In genomic region chr17:4147751-4148310, GRCh38 we compare ENCODE assay signal across 33 cellular contexts. TPM values are rescaled to one million over a fixed set of nuclear protein-coding genes. Genes with fewer than 3 reads are reported as not detected.
DNase-seq lines count a peak whose midpoint lies in the region; ATAC-seq, FAIRE-seq and TF ChIP-seq lines count a peak whose summit lies in the region.
"Had no signal": no experiment of that assay in that cellular context is flagged by ENCODE, and none has a peak within 500 bp of the region (broad histone marks: within the 10 kb centered on the region; RNA-seq: fewer than 3 reads in every experiment).

No MANE protein-coding gene starts in this region.

- no peak overlapping the region for H2BK5ac ChIP-seq in H9 (ENCODE audit: insufficient read length, low read length)

- no peaks in the 10 kb centered on the region for H3K9me3 ChIP-seq in H9 (ENCODE audit: control insufficient read depth, low read depth, low read length)
- no peaks in the 10 kb centered on the region for H3K9me3 ChIP-seq in astrocyte (ENCODE audit: insufficient read depth, low read depth, low read length)
- H3K9me3 ChIP-seq in ascending aorta = no peaks in the 10 kb centered on the region
- H3K9me3 ChIP-seq: BE2C, pancreas, right atrium auricular region, tibial nerve had no signal

- no peak overlapping the region for H3K4me3 ChIP-seq in astrocyte (ENCODE audit: insufficient read depth, low read depth, low read length)
- H3K4me3 ChIP-seq in fibroblast of pulmonary artery (replicated peaks; ENCODE audit: low read depth, low read length) = no peak overlapping the region
- H3K4me3 ChIP-seq in ascending aorta = no peak overlapping the region
- no peak overlapping the region for H3K4me3 ChIP-seq in foreskin fibroblast (ENCODE audit: low read depth in 1 of 2, low read length in 2 of 2)
- H3K4me3 ChIP-seq: pancreas, right atrium auricular region, SK-N-MC, tibial nerve had no signal

- H2AFZ ChIP-seq in H9 (ENCODE audit: low read length) (no peak overlapping the region), astrocyte (ENCODE audit: low read depth, low read length) (no peak overlapping the region)

- no peak overlapping the region for H3K27ac ChIP-seq in H9 (ENCODE audit: insufficient read length, low read depth, low read length)
- no peak overlapping the region for H3K27ac ChIP-seq in astrocyte (ENCODE audit: low read depth, low read length)
- no peak overlapping the region for H3K27ac ChIP-seq in ascending aorta
- H3K27ac ChIP-seq: epithelial cell of prostate, foreskin keratinocyte, pancreas, right atrium auricular region, SK-N-MC, tibial nerve had no signal

- H3K4me1 Mint-ChIP-seq in H9 (peaks cover 6% of the 10 kb centered on the region in 2 experiments; a peak in 3 of 4 replicates), astrocyte (ENCODE audit: low read depth, unreplicated experiment) (peaks cover 8% of the 10 kb centered on the region)
- peaks cover 7% of the 10 kb centered on the region for H3K4me1 Mint-ChIP-seq in activated CD4-positive, alpha-beta T cell treated with anti-CD3 and anti-CD28 coated beads for 36 hours

- no peak overlapping the region for H3K18ac ChIP-seq in H9 (ENCODE audit: insufficient read length, low read depth, low read length)

- no peak for FAIRE-seq in astrocyte (lab: Jason Lieb, UNC)
- FAIRE-seq: GM19239, HTR-8/SVneo, pancreas had no signal

- H3K9ac ChIP-seq in H9 (ENCODE audit: extremely low read depth, insufficient read length, low read length) = no peak overlapping the region
- no peak overlapping the region for H3K9ac ChIP-seq in astrocyte (ENCODE audit: low read length)

- DNase-seq in H9 (no peak), astrocyte (ENCODE audit: low read depth) (no peak), fibroblast of pulmonary artery (ENCODE audit: low read depth) (peak; percentile 36), pons (ENCODE audit: low spot score) (peak; percentile 56), ascending aorta (ENCODE audit: low spot score in 2 of 2) (no peak), foreskin fibroblast (no peak)
- no peak for DNase-seq in activated CD4-positive, alpha-beta T cell treated with anti-CD3 and anti-CD28 coated beads for 36 hours
- DNase-seq: activated B cell treated with CpG ODN at 0.5 μM for 24 hours; activated CD4-positive, alpha-beta T cell treated with anti-CD3 and anti-CD28 coated beads, Interleukin-2, amount 50 U/mL, for 4 hours; activated naive CD4-positive, alpha-beta T cell treated with anti-CD3 and anti-CD28 coated beads, Interleukin-2, amount 10 ng/mL, durations not matched to agents 7 days and 5 days; BE2C; CD8-positive, alpha-beta T cell; effector CD4-positive, alpha-beta T cell; foreskin keratinocyte; H7; KG1; NCI-H2029 treated with DMSO at 0.1 percent for 48 hours; NCI-H524 treated with DMSO at 0.1 percent for 48 hours; pancreas; PC-3; stimulated activated CD4-positive, alpha-beta T cell treated with anti-CD3 and anti-CD28 coated beads, Interleukin-1b, Interleukin-23, amount 100 ng/mL, for 48 hours; stimulated activated naive CD8-positive, alpha-beta T cell treated with anti-CD3 and anti-CD28 coated beads, Interleukin-15, Interleukin-2, amounts not matched to agents 100 U/mL and 50 U/mL, for 24 hours; T-helper 1 cell had no signal

- TF ChIP-seq CTCF in H9 (conservative IDR thresholded peaks at IDR 0.05) (no peak), astrocyte (IDR thresholded peaks at IDR 0.05; ENCODE audit: insufficient read depth, low read depth, low read length) (no peak), fibroblast of pulmonary artery (IDR thresholded peaks at IDR 0.05; ENCODE audit: low read length, missing control alignments) (no peak), ascending aorta (IDR thresholded peaks at IDR 0.05) (no peak), foreskin fibroblast (IDR thresholded peaks at IDR 0.05; ENCODE audit: low read depth, low read length) (no peak)

- H3K23me2 ChIP-seq in H9 (ENCODE audit: insufficient read length, low read depth, low read length, poor library complexity, severe bottlenecking) = no peaks in the 10 kb centered on the region

- no peaks in the 10 kb centered on the region; a peak in 2 of 7 replicates for H3K36me3 Mint-ChIP-seq in H9 (ENCODE audit: insufficient read depth in 1 of 3, low read depth in 3 of 3)
- peaks cover 7% of the 10 kb centered on the region for H3K36me3 Mint-ChIP-seq in astrocyte (ENCODE audit: low read depth, unreplicated experiment)
- peaks cover 2% of the 10 kb centered on the region for H3K36me3 Mint-ChIP-seq in activated CD4-positive, alpha-beta T cell treated with anti-CD3 and anti-CD28 coated beads for 36 hours (ENCODE audit: low read depth)
- H3K36me3 Mint-ChIP-seq: activated naive CD4-positive, alpha-beta T cell treated with anti-CD3 and anti-CD28 coated beads, Interleukin-2, amount 10 ng/mL, durations not matched to agents 7 days and 5 days had no signal

- peaks cover 2% of the 10 kb centered on the region for H3K36me3 ChIP-seq in astrocyte (ENCODE audit: insufficient read depth, low read length)
- H3K36me3 ChIP-seq in ascending aorta = peaks cover 9 to 12% of the 10 kb centered on the region in 2 donors
- H3K36me3 ChIP-seq: BE2C, pancreas had no signal

- no peak overlapping the region for H3K56ac ChIP-seq in H9 (ENCODE audit: insufficient read length, low read depth, low read length)

- intact Hi-C loops in ascending aorta (cut with DNase I) = loop anchor here (10.0 kb wide), 1 partner anchor 117 kb away; the partner anchor contains the start of gene ANKFY1
- intact Hi-C loops in activated CD4-positive, alpha-beta T cell treated with anti-CD3 and anti-CD28 coated beads for 36 hours (cut with DNase I, micrococcal nuclease) = loop anchor here in 1 of 2 experiments (10.0 kb wide), 1 partner anchor 183 kb away; the partner anchor contains the start of gene ATP2A3

- H2BK20ac ChIP-seq in H9 (ENCODE audit: low read depth, low read length, poor library complexity, severe bottlenecking) = no peak overlapping the region

- H3K27me3 ChIP-seq in H9 (ENCODE audit: insufficient read depth, low read length) (no peaks in the 10 kb centered on the region), astrocyte (ENCODE audit: insufficient read depth, low read length) (no peaks in the 10 kb centered on the region), ascending aorta (no peaks in the 10 kb centered on the region)
- H3K27me3 ChIP-seq: BE2C, foreskin keratinocyte, pancreas, right atrium auricular region, tibial nerve had no signal

- no peak overlapping the region; a peak in 1 of 5 replicates for H3K4me3 Mint-ChIP-seq in H9
- H3K4me3 Mint-ChIP-seq in astrocyte (ENCODE audit: unreplicated experiment) = peak overlapping the region; percentile 4
- no peak overlapping the region for H3K4me3 Mint-ChIP-seq in activated CD4-positive, alpha-beta T cell treated with anti-CD3 and anti-CD28 coated beads for 36 hours
- H3K4me3 Mint-ChIP-seq: activated B cell treated with CpG ODN at 0.5 μM for 24 hours; activated naive CD4-positive, alpha-beta T cell treated with anti-CD3 and anti-CD28 coated beads, Interleukin-2, amount 10 ng/mL, durations not matched to agents 7 days and 5 days; activated T-helper 17 cell treated with anti-CD3 and anti-CD28 coated beads, Interleukin-2, amount 50 U/mL, for 72 hours; CD8-positive, alpha-beta T cell; memory B cell; neural crest cell had no signal

- H3K27ac Mint-ChIP-seq in H9 (peak overlapping the region in 2 of 3 experiments; percentile 0; a peak in 1 of 7 replicates), astrocyte (ENCODE audit: unreplicated experiment) (no peak overlapping the region)
- no peak overlapping the region for H3K27ac Mint-ChIP-seq in activated CD4-positive, alpha-beta T cell treated with anti-CD3 and anti-CD28 coated beads for 36 hours
- H3K27ac Mint-ChIP-seq: activated B cell treated with CpG ODN at 0.5 μM for 24 hours; activated naive CD4-positive, alpha-beta T cell treated with anti-CD3 and anti-CD28 coated beads, Interleukin-2, amount 10 ng/mL, durations not matched to agents 7 days and 5 days; activated T-helper 17 cell treated with anti-CD3 and anti-CD28 coated beads, Interleukin-2, amount 50 U/mL, for 72 hours; CD8-positive, alpha-beta T cell; memory B cell had no signal

- H4K5ac ChIP-seq in H9 (ENCODE audit: insufficient read length, low read depth, low read length) = no peak overlapping the region

- no peak overlapping the region for H3K4me2 ChIP-seq in H9 (ENCODE audit: insufficient read depth, insufficient read length, low read length)
- no peak overlapping the region for H3K4me2 ChIP-seq in astrocyte (ENCODE audit: low read length)

- ATAC-seq in GM21576 (IDR thresholded peaks at IDR 0.05; ENCODE audit: unreplicated experiment) = no peak
- no peak for ATAC-seq in activated CD4-positive, alpha-beta T cell treated with anti-CD3 and anti-CD28 coated beads for 36 hours
- ATAC-seq: activated T-helper 17 cell treated with anti-CD3 and anti-CD28 coated beads, Interleukin-2, amount 50 U/mL, for 72 hours; CD8-positive, alpha-beta T cell; foreskin keratinocyte; pancreas; PC-3; stimulated activated naive CD8-positive, alpha-beta T cell treated with anti-CD3 and anti-CD28 coated beads, Interleukin-15, Interleukin-2, amounts not matched to agents 100 U/mL and 50 U/mL, for 24 hours had no signal

- no peaks in the 10 kb centered on the region for H3K4me1 ChIP-seq in H9 (ENCODE audit: insufficient read depth, low read length)
- H3K4me1 ChIP-seq in astrocyte (ENCODE audit: insufficient read depth, low read length) = peaks cover 8% of the 10 kb centered on the region
- peaks cover 0 to 6% of the 10 kb centered on the region in 2 donors for H3K4me1 ChIP-seq in ascending aorta
- H3K4me1 ChIP-seq: BE2C, foreskin keratinocyte, pancreas had no signal

- no peak overlapping the region for H2BK120ac ChIP-seq in H9 (ENCODE audit: low read depth, low read length, poor library complexity, severe bottlenecking)

- H3K79me2 ChIP-seq in H9 (ENCODE audit: insufficient read depth, low read length) = no peaks in the 10 kb centered on the region
- peaks cover 3% of the 10 kb centered on the region for H3K79me2 ChIP-seq in astrocyte (ENCODE audit: insufficient read depth, low read length)

- no peaks in the 10 kb centered on the region; a peak in 1 of 5 replicates for H3K9me3 Mint-ChIP-seq in H9
- H3K9me3 Mint-ChIP-seq in astrocyte (ENCODE audit: unreplicated experiment) = no peaks in the 10 kb centered on the region
- H3K9me3 Mint-ChIP-seq in activated CD4-positive, alpha-beta T cell treated with anti-CD3 and anti-CD28 coated beads for 36 hours (ENCODE audit: low read depth) = no peaks in the 10 kb centered on the region
- H3K9me3 Mint-ChIP-seq: activated B cell treated with CpG ODN at 0.5 μM for 24 hours; activated naive CD4-positive, alpha-beta T cell treated with anti-CD3 and anti-CD28 coated beads, Interleukin-2, amount 10 ng/mL, durations not matched to agents 7 days and 5 days; activated T-helper 17 cell treated with anti-CD3 and anti-CD28 coated beads, Interleukin-2, amount 50 U/mL, for 72 hours; CD8-positive, alpha-beta T cell; memory B cell; neural crest cell had no signal

- CTCF ChIA-PET in activated CD4-positive, alpha-beta T cell treated with anti-CD3 and anti-CD28 coated beads for 36 hours (lab: Charles Lee) = no interaction called here

- no peaks in the 10 kb centered on the region for H3K79me1 ChIP-seq in H9 (ENCODE audit: insufficient read depth, low read depth, low read length, poor library complexity, severe bottlenecking)

- POLR2A ChIA-PET in activated CD4-positive, alpha-beta T cell treated with anti-CD3 and anti-CD28 coated beads for 36 hours (lab: Charles Lee) = no interaction called here

- H3T11ph ChIP-seq in H9 (ENCODE audit: low read length) = no peak overlapping the region

- H3K27me3 Mint-ChIP-seq in H9 (ENCODE audit: low read depth) (no peaks in the 10 kb centered on the region; the same call in 1 of the 2 replicates), astrocyte (ENCODE audit: low read depth, unreplicated experiment) (no peaks in the 10 kb centered on the region)
- no peaks in the 10 kb centered on the region for H3K27me3 Mint-ChIP-seq in activated CD4-positive, alpha-beta T cell treated with anti-CD3 and anti-CD28 coated beads for 36 hours
- H3K27me3 Mint-ChIP-seq: activated B cell treated with CpG ODN at 0.5 μM for 24 hours; activated naive CD4-positive, alpha-beta T cell treated with anti-CD3 and anti-CD28 coated beads, Interleukin-2, amount 10 ng/mL, durations not matched to agents 7 days and 5 days; activated T-helper 17 cell treated with anti-CD3 and anti-CD28 coated beads, Interleukin-2, amount 50 U/mL, for 72 hours; memory B cell had no signal

- H2BK15ac ChIP-seq in H9 (ENCODE audit: low read depth, low read length) = no peak overlapping the region

- H3K14ac ChIP-seq in H9 (ENCODE audit: insufficient read depth, low read length) = no peak overlapping the region

- H4K8ac ChIP-seq in H9 (replicated peaks; ENCODE audit: insufficient read length, low read depth, low read length) = no peak overlapping the region

- H4K20me1 ChIP-seq in H9 (ENCODE audit: control insufficient read depth, insufficient read depth, insufficient read length) = no peaks in the 10 kb centered on the region
- no peaks in the 10 kb centered on the region for H4K20me1 ChIP-seq in astrocyte (ENCODE audit: insufficient read depth, low read length)

- no peak overlapping the region for H4K91ac ChIP-seq in H9 (ENCODE audit: insufficient read length, low read depth, low read length)

- no peak overlapping the region for H3K23ac ChIP-seq in H9 (ENCODE audit: insufficient read length, low read depth, low read length)

- WGBS in H9 (ENCODE audit: extremely low coverage, insufficient read length, low lambda C conversion rate) = no CpG with 5 or more reads among the region's 8 CpGs

- H2AK5ac ChIP-seq in H9 (ENCODE audit: insufficient read length, low read length) = no peak overlapping the region

- no peak overlapping the region for H3K4ac ChIP-seq in H9 (ENCODE audit: low read depth, low read length)

- no peak overlapping the region for H2BK12ac ChIP-seq in H9 (ENCODE audit: insufficient read length, low read depth, low read length)

RNA-seq across cellular contexts. Expression of gene CYB5D2, which starts 4.8 kb away (rescaled TPM):
- total RNA-seq in H9 (2021) = 7.8 and 8.4 TPM in 2 replicates
- total RNA-seq in astrocyte = 10.8 and 15.4 TPM in 2 replicates
- 17.7 TPM for total RNA-seq in ascending aorta
- total RNA-seq in activated CD4-positive, alpha-beta T cell treated with anti-CD3 and anti-CD28 coated beads for 36 hours = 10 to 100 TPM; 10.5 to 11.1 TPM

RNA-seq across cellular contexts. Expression of gene ZZEF1, which starts 5.0 kb away (rescaled TPM):
- total RNA-seq in H9 (2021) (17.4 and 22.1 TPM in 2 replicates), astrocyte (31.8 and 32.7 TPM in 2 replicates), ascending aorta (67.2 TPM)
- 10 to 100 TPM; 29.4 to 32.5 TPM for total RNA-seq in activated CD4-positive, alpha-beta T cell treated with anti-CD3 and anti-CD28 coated beads for 36 hours

Comparison
In these comparisons a context has a peak if more than half of its experiments do, and no peak if none do; other contexts are left out.
1. DNase-seq: peak in fibroblast of pulmonary artery (single experiment) and pons (single experiment); none in H9 (single experiment), astrocyte (single experiment), ascending aorta (0 of 2), activated CD4-positive, alpha-beta T cell treated with anti-CD3 and anti-CD28 coated beads for 36 hours (single experiment) and foreskin fibroblast (0 of 2).
2. H3K27ac Mint-ChIP-seq: peak in H9 (2 of 3); none in astrocyte (single experiment) and activated CD4-positive, alpha-beta T cell treated with anti-CD3 and anti-CD28 coated beads for 36 hours (single experiment).